8 cellular contexts compared by ENCODE assay signal in the genomic region with DNA sequence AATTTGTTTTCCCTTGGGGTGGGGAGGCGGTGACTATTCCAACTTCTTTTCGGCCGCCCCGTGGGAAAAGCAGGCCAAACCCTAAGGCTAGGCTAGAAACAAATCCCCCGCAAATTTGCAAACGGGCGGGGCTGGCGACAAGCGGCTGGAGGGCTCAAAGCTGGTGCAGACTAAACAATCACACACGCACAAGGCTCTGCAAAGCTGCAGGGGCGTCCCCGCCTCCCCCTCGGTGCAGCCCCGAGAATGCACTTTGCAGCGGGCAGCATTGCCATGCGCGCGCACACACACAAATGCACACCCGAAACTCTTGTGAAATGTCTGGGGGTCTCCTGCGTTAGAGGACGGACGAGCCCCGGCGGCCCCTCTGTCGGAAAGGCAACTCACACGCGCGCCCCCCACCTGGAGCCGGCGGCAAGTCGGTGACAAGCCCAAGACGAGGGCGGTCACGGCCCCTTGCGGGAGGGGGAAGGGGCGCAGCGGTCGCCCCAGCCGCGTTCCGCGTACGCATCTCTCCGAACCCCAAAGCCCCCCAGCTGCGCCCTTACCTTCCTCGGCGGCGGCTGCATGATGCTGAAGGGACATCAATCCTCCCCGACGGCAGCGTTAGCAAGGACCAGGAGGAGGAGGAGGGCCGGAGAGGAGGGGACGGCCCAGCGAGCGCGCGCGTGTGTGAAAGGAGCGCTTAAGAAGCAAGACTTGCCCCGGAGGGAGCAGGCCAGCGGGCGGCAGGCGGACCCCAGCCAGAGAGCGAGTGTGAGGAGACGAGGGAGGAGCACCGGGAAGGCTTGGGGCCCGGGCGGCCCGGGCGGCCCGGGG. TPM values are rescaled to one million over a fixed set of nuclear protein-coding genes. Genes with fewer than 3 reads are reported as not detected.
A peak's percentile ranks its signal among the peaks of the same experiment; 100 is the strongest.
DNase-seq lines count a peak whose midpoint lies in the region; ATAC-seq and TF ChIP-seq lines count a peak whose summit lies in the region.

No MANE protein-coding gene starts in this region.

- peak overlapping the region; percentile 81 for H2AFZ ChIP-seq in ACC112 (ENCODE audit: low read length, unreplicated experiment)
- H2AFZ ChIP-seq in fibroblast of lung (ENCODE audit: low read length) = peak overlapping the region; percentile 75

- TF ChIP-seq CTCF in fibroblast of lung (conservative IDR thresholded peaks at IDR 0.05 in 1 of 2, IDR thresholded peaks at IDR 0.05 in 1 of 2; ENCODE audit: low read depth in 1 of 2, low read length in 2 of 2) = peak in 1 of 2 donors; percentile 2
- no peak for TF ChIP-seq CTCF in natural killer cell (IDR thresholded peaks at IDR 0.05)

- H3K27ac ChIP-seq in ACC112 (ENCODE audit: low read depth, low read length) = peak overlapping the region; percentile 66; the same call in 1 of the 2 replicates
- H3K27ac ChIP-seq in fibroblast of lung (ENCODE audit: insufficient read depth, low read length) = peak overlapping the region; percentile 81
- peak overlapping the region; percentile 91 for H3K27ac ChIP-seq in stomach smooth muscle (ENCODE audit: low read length)

- intact Hi-C loops in natural killer cell (cut with micrococcal nuclease) = loop anchor here (2.0 to 5.0 kb wide), 2 partner anchors 327 to 419 kb away; a partner anchor contains a TSS

- no peaks in the 10 kb centered on the region for H3K27me3 Mint-ChIP-seq in natural killer cell (ENCODE audit: low read depth in 2 of 2)

- no peaks in the 10 kb centered on the region for H3K9me3 ChIP-seq in fibroblast of lung (ENCODE audit: control insufficient read depth, insufficient read depth, low read depth, low read length)
- no peaks in the 10 kb centered on the region for H3K9me3 ChIP-seq in stomach smooth muscle (ENCODE audit: control insufficient read depth in 2 of 2, low read length in 2 of 2)

- peak overlapping the region; percentile 83 for H3K9ac ChIP-seq in fibroblast of lung (ENCODE audit: insufficient read depth, low read length)
- peak overlapping the region; percentile 71 to 81 for H3K9ac ChIP-seq in stomach smooth muscle (ENCODE audit: low read length in 2 of 2)

- no peaks in the 10 kb centered on the region for H4K20me1 ChIP-seq in fibroblast of lung (ENCODE audit: control insufficient read depth, extremely low read depth, insufficient read depth, low read length)

- H3K4me3 Mint-ChIP-seq in natural killer cell = peak overlapping the region; percentile 96

- peaks cover 9% of the 10 kb centered on the region for H3K36me3 Mint-ChIP-seq in natural killer cell

- H3K27me3 ChIP-seq in ACC112 (ENCODE audit: insufficient read depth, low read length) = no peaks in the 10 kb centered on the region
- H3K27me3 ChIP-seq in fibroblast of lung (ENCODE audit: control insufficient read depth, insufficient read depth, low read length) = no peaks in the 10 kb centered on the region
- no peaks in the 10 kb centered on the region for H3K27me3 ChIP-seq in stomach smooth muscle (ENCODE audit: control insufficient read depth in 1 of 2, insufficient read depth in 2 of 2, low read length in 2 of 2)

- H3K9me3 Mint-ChIP-seq in natural killer cell = no peaks in the 10 kb centered on the region

- peak; percentile 68 for DNase-seq in NOMO-1 treated with DMSO at 0.1 percent for 48 hours (lab: John Stamatoyannopoulos, UW; ENCODE audit: unreplicated experiment)
- peak; percentile 15 for DNase-seq in activated T-helper 1 cell treated with Interleukin-2 at 50 U/mL for 16 hours (ENCODE audit: low read depth)
- peak; percentile 76 to 77 for DNase-seq in fibroblast of lung (ENCODE audit: low read depth in 2 of 2)
- DNase-seq in natural killer cell = peak; percentile 56

- H3K4me1 ChIP-seq in ACC112 (ENCODE audit: control insufficient read depth, insufficient read depth, low read length, unreplicated experiment) = peaks cover 12% of the 10 kb centered on the region
- peaks cover 3% of the 10 kb centered on the region for H3K4me1 ChIP-seq in fibroblast of lung (ENCODE audit: control insufficient read depth, extremely low read depth, insufficient read depth, low read length)
- H3K4me1 ChIP-seq in stomach smooth muscle (ENCODE audit: control insufficient read depth, insufficient read depth, low read length) = peaks cover 41% of the 10 kb centered on the region

- peak overlapping the region; percentile 98 for H3K27ac Mint-ChIP-seq in natural killer cell

- H3K4me3 ChIP-seq in ACC112 (ENCODE audit: low read depth, low read length) (peak overlapping the region; percentile 84), fibroblast of lung (replicated peaks in 1 of 4; ENCODE audit: control extremely low read depth in 1 of 4, insufficient read depth in 1 of 4, low read depth in 3 of 4, low read length in 4 of 4) (peak overlapping the region; percentile 60 to 92 (median 83)), stomach smooth muscle (ENCODE audit: low read length in 2 of 2) (peak overlapping the region; percentile 86 to 88)

- H3K36me3 ChIP-seq in ACC112 (ENCODE audit: insufficient read depth, low read length) (no peaks in the 10 kb centered on the region), fibroblast of lung (ENCODE audit: control insufficient read depth, insufficient read depth, low read length) (no peaks in the 10 kb centered on the region), stomach smooth muscle (ENCODE audit: control insufficient read depth in 2 of 2, insufficient read depth in 2 of 2, low read length in 2 of 2) (peaks cover 0 to 5% of the 10 kb centered on the region in 2 donors)

- ATAC-seq in GM18498 (IDR thresholded peaks at IDR 0.05; ENCODE audit: unreplicated experiment) = peak; percentile 43
- peak; percentile 11 for ATAC-seq in HG03064 (IDR thresholded peaks at IDR 0.05; ENCODE audit: low read depth, unreplicated experiment)
- ATAC-seq in natural killer cell = peak; percentile 24 to 39 (median 36)

- peak overlapping the region; percentile 95 for H3K4me2 ChIP-seq in fibroblast of lung (ENCODE audit: extremely low read depth, insufficient read depth, low read length)

- H3K79me2 ChIP-seq in ACC112 (ENCODE audit: control insufficient read depth, insufficient read depth, low read length, unreplicated experiment) = peaks cover 27% of the 10 kb centered on the region
- peaks cover 42% of the 10 kb centered on the region for H3K79me2 ChIP-seq in fibroblast of lung (ENCODE audit: control insufficient read depth, insufficient read depth, low read length)

- peaks cover 34 to 47% of the 10 kb centered on the region in 2 donors for H3K4me1 Mint-ChIP-seq in natural killer cell

RNA-seq across cellular contexts. Expression of a gene that starts 0.6 kb away (rescaled TPM):
- total RNA-seq in fibroblast of lung = 11.8 and 19.5 TPM in 2 replicates
- polyA plus RNA-seq in fibroblast of lung = 25.6 and 40.6 TPM in 2 replicates
- 13.4 and 22.1 TPM in 2 replicates for polyA plus RNA-seq in fibroblast of lung (2012)
- 9.3 and 14.0 TPM in 2 replicates for polyA minus RNA-seq in fibroblast of lung (ENCODE audit: low replicate concordance)
- total RNA-seq in natural killer cell = 10 to 100 TPM; 39.4 to 59.1 (median 42.1) TPM

Comparison
In these comparisons a context has a peak if more than half of its experiments do, and no peak if none do; other contexts are left out.
1. Peak in every context shown above with its lines: DNase-seq, ATAC-seq, H3K4me3 ChIP-seq and H3K27ac ChIP-seq.
2. DNase-seq: peak in every context shown above with its lines; median percentile 76 in fibroblast of lung; 68 in NOMO-1 treated with DMSO at 0.1 percent for 48 hours; 56 in natural killer cell; 15 in activated T-helper 1 cell treated with Interleukin-2 at 50 U/mL for 16 hours.